In the genomic region with DNA sequence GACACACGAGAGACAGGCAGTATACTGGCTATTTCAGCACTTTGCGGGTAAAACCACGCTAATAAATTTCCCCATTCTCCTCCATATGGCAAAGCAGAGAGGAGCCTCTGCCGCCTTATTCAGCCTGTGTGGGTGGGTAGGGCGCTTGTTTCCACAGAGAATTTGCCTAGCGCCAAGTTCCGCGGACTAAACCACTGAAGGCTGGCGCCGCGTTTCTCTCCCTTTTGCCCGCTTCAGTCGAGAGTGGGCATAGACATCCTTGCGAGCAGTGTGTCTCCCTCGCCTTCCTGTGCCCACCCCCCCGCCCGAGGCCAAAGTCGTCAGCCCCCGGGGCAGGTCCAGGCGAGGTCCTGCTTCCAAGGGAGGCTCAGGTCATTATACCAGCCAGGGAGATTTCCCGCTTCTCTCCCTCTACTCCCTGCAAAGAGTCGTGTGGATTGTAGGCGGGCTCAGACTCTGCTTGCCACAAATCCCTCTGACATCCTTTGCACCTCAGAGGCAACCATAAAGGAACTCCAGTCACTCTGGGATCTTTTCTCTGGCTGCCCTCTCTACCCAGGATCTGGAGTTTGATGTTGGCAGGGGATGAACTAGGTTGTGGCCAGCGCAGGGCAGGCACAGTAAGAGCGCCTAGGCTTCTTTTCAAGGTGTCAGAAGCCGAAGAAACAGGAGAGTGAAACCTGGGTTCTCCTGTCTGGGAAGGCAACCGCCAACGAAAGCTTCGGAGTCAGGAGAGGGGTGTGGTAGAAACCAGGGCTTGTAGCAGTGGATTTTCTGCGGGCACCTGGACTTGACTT, we compare ENCODE assay signal across 12 cellular contexts. TPM values are rescaled to one million over a fixed set of nuclear protein-coding genes. Genes with fewer than 3 reads are reported as not detected.
DNase-seq lines count a peak whose midpoint lies in the region; ATAC-seq, FAIRE-seq and TF ChIP-seq lines count a peak whose summit lies in the region.
"Had no signal": no experiment of that assay in that cellular context is flagged by ENCODE, and none has a peak within 500 bp of the region (broad histone marks: within the 10 kb centered on the region; RNA-seq: fewer than 3 reads in every experiment).

No MANE protein-coding gene starts in this region.

- dilution Hi-C loops in endothelial cell of umbilical vein (cut with MboI; ENCODE audit: extremely low pct_ligation_motif_present, low sequenced_read_pairs), result no loop called here

- H3K27me3 Mint-ChIP-seq in naive B cell, result peaks cover 74 to 98% (median 79%) of the 10 kb centered on the region in 3 donors

- H3K27ac ChIP-seq in ACC112 (ENCODE audit: low read depth, low read length) (no peak overlapping the region), HUES64 (ENCODE audit: low read depth, low read length) (no peak overlapping the region), endothelial cell of umbilical vein (ENCODE audit: insufficient read depth, low read depth, low read length) (no peak overlapping the region)
- H3K27ac ChIP-seq: skin epidermis had no signal

- no peak for DNase-seq in endothelial cell of umbilical vein (ENCODE audit: low read depth, low spot score)
- no peak for DNase-seq in naive B cell
- no peak for DNase-seq in T1000 (lab: John Stamatoyannopoulos, UW)
- no peak for DNase-seq in D721Med (ENCODE audit: insufficient read length, low spot score)
- DNase-seq in NCI-H446 (lab: John Stamatoyannopoulos, UW), result no peak
- DNase-seq in NAMALWA (ENCODE audit: low spot score), result no peak
- DNase-seq: activated CD4-positive, CD25-positive, alpha-beta regulatory T cell; activated gamma-delta T cell treated with Interleukin-2 at 50 U/mL for 16 hours; effector memory CD8-positive, alpha-beta T cell had no signal

- CTCF ChIA-PET in endothelial cell of umbilical vein (lab: Charles Lee), result interaction anchor here (1.2 to 1.6 kb wide), 3 partner anchors 315 to 548 kb away, joined by 3 to 4 read pairs (median 4); no protein-coding TSS in a partner anchor

- ATAC-seq in naive B cell (ENCODE audit: low read depth in 2 of 2), result peak; percentile 44 to 49
- ATAC-seq: effector memory CD8-positive, alpha-beta T cell had no signal

- H3K36me3 ChIP-seq in ACC112 (ENCODE audit: insufficient read depth, low read length), result peaks cover 3% of the 10 kb centered on the region; the same call in 1 of the 2 replicates
- no peaks in the 10 kb centered on the region for H3K36me3 ChIP-seq in HUES64 (ENCODE audit: insufficient read depth, low read length)
- no peaks in the 10 kb centered on the region for H3K36me3 ChIP-seq in endothelial cell of umbilical vein (ENCODE audit: control insufficient read depth in 2 of 2, extremely low read depth in 1 of 2, insufficient read depth in 2 of 2, low read length in 2 of 2)

- intact Hi-C loops in endothelial cell of umbilical vein (cut with micrococcal nuclease), result no loop called here

- H4K20me1 ChIP-seq in endothelial cell of umbilical vein (replicated peaks; ENCODE audit: control insufficient read depth, extremely low read depth, insufficient read depth, low read length), result peaks cover 2% of the 10 kb centered on the region

- H2AFZ ChIP-seq in ACC112 (ENCODE audit: low read length, unreplicated experiment) (no peak overlapping the region), endothelial cell of umbilical vein (ENCODE audit: low read depth, low read length) (no peak overlapping the region)

- H3K4me3 Mint-ChIP-seq in naive B cell, result peak overlapping the region; percentile 27 to 85 (median 76)
- H3K4me3 Mint-ChIP-seq: effector memory CD8-positive, alpha-beta T cell had no signal

- 3% methylated on average over 30 of the region's 30 CpGs for WGBS in HUES64

- FAIRE-seq in endothelial cell of umbilical vein (lab: Jason Lieb, UNC) (no peak), D721Med (lab: Jason Lieb, UNC) (no peak)

- peak overlapping the region; percentile 51 for H3K4me2 ChIP-seq in endothelial cell of umbilical vein (ENCODE audit: insufficient read depth, low read length)

- H3K9me3 Mint-ChIP-seq in naive B cell, result peaks cover 0 to 2% (median 0%) of the 10 kb centered on the region in 7 donors
- H3K9me3 Mint-ChIP-seq: effector memory CD8-positive, alpha-beta T cell had no signal

- H3K9me3 ChIP-seq in HUES64 (ENCODE audit: insufficient read depth, low read depth, low read length) (no peaks in the 10 kb centered on the region; the same call in 1 of the 2 replicates), endothelial cell of umbilical vein (replicated peaks; ENCODE audit: control insufficient read depth, insufficient read depth, low read length) (no peaks in the 10 kb centered on the region)

- H3K9ac ChIP-seq in HUES64 (ENCODE audit: low read depth, low read length), result no peak overlapping the region
- H3K9ac ChIP-seq in endothelial cell of umbilical vein (replicated peaks; ENCODE audit: extremely low read depth, insufficient read depth, low read length), result no peak overlapping the region

- TF ChIP-seq CTCF in endothelial cell of umbilical vein (IDR thresholded peaks at IDR 0.05; ENCODE audit: extremely low read depth in 1 of 2, insufficient read depth in 1 of 2, low read depth in 1 of 2, low read length in 2 of 2) (no peak), D721Med (IDR thresholded peaks at IDR 0.05; ENCODE audit: insufficient read depth, missing control alignments) (no peak)

- peaks cover 16 to 26% of the 10 kb centered on the region in 2 donors for H3K36me3 Mint-ChIP-seq in naive B cell

- no peak for TF ChIP-seq POLR2A in endothelial cell of umbilical vein (IDR thresholded peaks at IDR 0.05; ENCODE audit: low read depth, low read length)

- H3K27me3 ChIP-seq in ACC112 (ENCODE audit: insufficient read depth, low read length) (peaks cover 20% of the 10 kb centered on the region), HUES64 (ENCODE audit: insufficient read depth, low read length) (peaks cover 100% of the 10 kb centered on the region), endothelial cell of umbilical vein (ENCODE audit: control insufficient read depth in 2 of 2, insufficient read depth in 2 of 2, low read length in 2 of 2) (peaks cover 68 to 69% of the 10 kb centered on the region in 2 experiments)

- H3K79me2 ChIP-seq in ACC112 (ENCODE audit: control insufficient read depth, insufficient read depth, low read length, unreplicated experiment) (no peaks in the 10 kb centered on the region), endothelial cell of umbilical vein (ENCODE audit: control insufficient read depth, insufficient read depth, low read length) (no peaks in the 10 kb centered on the region)

- POLR2A ChIA-PET in endothelial cell of umbilical vein (lab: Charles Lee), result no interaction called here

- H3K27ac Mint-ChIP-seq in naive B cell, result peak overlapping the region in 1 of 6 donors; percentile 22
- H3K27ac Mint-ChIP-seq: effector memory CD8-positive, alpha-beta T cell had no signal

- no peaks in the 10 kb centered on the region for H3K4me1 ChIP-seq in ACC112 (ENCODE audit: control insufficient read depth, insufficient read depth, low read length, unreplicated experiment)
- H3K4me1 ChIP-seq in HUES64 (ENCODE audit: insufficient read depth, low read length), result peaks cover 17% of the 10 kb centered on the region
- peaks cover 11% of the 10 kb centered on the region for H3K4me1 ChIP-seq in endothelial cell of umbilical vein (ENCODE audit: control insufficient read depth, extremely low read depth, insufficient read depth, low read length)

- H3K9me1 ChIP-seq in endothelial cell of umbilical vein (replicated peaks; ENCODE audit: control insufficient read depth, extremely low read depth, insufficient read depth, low read length), result no peaks in the 10 kb centered on the region

- BruUV-seq in endothelial cell of umbilical vein (replicated peaks; lab: Mats Ljungman, UMichigan), result no TSS peak

- H3K4me3 ChIP-seq in ACC112 (ENCODE audit: low read depth, low read length) (peak overlapping the region; percentile 56), HUES64 (ENCODE audit: low read length) (peak overlapping the region; percentile 26), endothelial cell of umbilical vein (replicated peaks in 1 of 3; ENCODE audit: insufficient read depth in 1 of 3, low read depth in 1 of 3, low read length in 3 of 3) (no peak overlapping the region)

- peaks cover 36 to 49% (median 42%) of the 10 kb centered on the region in 3 donors for H3K4me1 Mint-ChIP-seq in naive B cell

TF ChIP-seq in endothelial cell of umbilical vein, 7 proteins besides CTCF, POLR2A, EP300 and RAD21:
- TF ChIP-seq EZH2 (IDR thresholded peaks at IDR 0.05; ENCODE audit: borderline replicate concordance, low read depth, low read length, severe bottlenecking) (peak; percentile 56), MYC (IDR thresholded peaks at IDR 0.05; ENCODE audit: low read depth, low read length) (no peak), GATA2 (IDR thresholded peaks at IDR 0.05; ENCODE audit: insufficient read depth, insufficient read length, low read depth, low read length) (no peak)
TF ChIP-seq in endothelial cell of umbilical vein: peak in this region for 1.

RNA-seq across cellular contexts. Expression of a gene that starts 8.8 kb away (rescaled TPM):
- polyA plus RNA-seq in HUES64 (2013, experiment 1 of 2), result 0.55 TPM
- 0.70 TPM for polyA plus RNA-seq in HUES64 (2013, experiment 2 of 2)
- total RNA-seq in endothelial cell of umbilical vein, result 33.5 and 39.1 TPM in 2 replicates
- polyA plus RNA-seq in endothelial cell of umbilical vein, result 6.7 and 7.5 TPM in 2 replicates
- polyA plus RNA-seq in endothelial cell of umbilical vein (2011; cell fraction: cytosol; rRNA removed), result 4.9 and 5.7 TPM in 2 replicates
- 13.9 and 18.4 TPM in 2 replicates for polyA plus RNA-seq in endothelial cell of umbilical vein (2011; cell fraction: nucleus; rRNA removed)
- polyA plus RNA-seq in endothelial cell of umbilical vein (2012), result 8.3 and 9.2 TPM in 2 replicates
- 4.2 and 5.4 TPM in 2 replicates for polyA minus RNA-seq in endothelial cell of umbilical vein
- polyA minus RNA-seq in endothelial cell of umbilical vein (2011; cell fraction: cytosol; rRNA and poly(A)+ RNA removed), result 3.1 TPM
- polyA minus RNA-seq in endothelial cell of umbilical vein (2011; cell fraction: nucleus; rRNA and poly(A)+ RNA removed), result 7.5 and 10.3 TPM in 2 replicates
- 1 to 10 TPM in 4 of 6 donors, under 1 TPM in 1, not detected in 1; 0.92 to 3.5 (median 2.7) TPM for polyA plus RNA-seq in naive B cell (ENCODE audit: low read depth in 6 of 6)

Comparison
In these comparisons a context has a peak if more than half of its experiments do, and no peak if none do; other contexts are left out.
1. H3K4me3 ChIP-seq: peak in ACC112 (single experiment) and HUES64 (single experiment); none in endothelial cell of umbilical vein (0 of 3).